Comparison of ENCODE assay signal across 17 cellular contexts in the genomic region with DNA sequence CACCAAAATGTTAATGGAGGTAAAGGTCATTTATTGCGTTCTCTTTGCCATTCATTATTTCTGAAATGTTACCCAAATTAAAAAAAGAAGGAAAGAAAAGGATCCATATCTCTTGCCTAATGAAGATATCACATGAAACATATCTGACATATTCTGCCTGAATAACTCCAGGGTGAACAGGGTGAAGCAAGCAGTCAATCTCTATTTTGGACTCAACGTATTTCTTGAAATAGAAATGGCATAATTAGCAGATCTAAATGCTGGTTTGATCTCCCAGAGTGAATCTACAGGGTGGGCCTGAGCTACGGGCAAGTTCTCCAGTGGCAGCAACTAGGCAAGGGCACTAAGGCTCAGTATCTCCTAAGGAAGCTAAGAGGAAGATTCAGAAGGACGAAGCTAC. TPM values are rescaled to one million over a fixed set of nuclear protein-coding genes. Genes with fewer than 3 reads are reported as not detected.
DNase-seq lines count a peak whose midpoint lies in the region; ATAC-seq and TF ChIP-seq lines count a peak whose summit lies in the region.
"Had no signal": no experiment of that assay in that cellular context is flagged by ENCODE, and none has a peak within 500 bp of the region (broad histone marks: within the 10 kb centered on the region; RNA-seq: fewer than 3 reads in every experiment).

No MANE protein-coding gene starts in this region.

- WGBS in right cardiac atrium = 59% methylated on average over 4 of the region's 4 CpGs

- intact Hi-C loops in Right ventricle myocardium superior (cut with DNase I) = no loop called here
- intact Hi-C loops in right cardiac atrium (cut with DNase I) = no loop called here
- intact Hi-C loops in gastrocnemius medialis (cut with DNase I; ENCODE audit: low total_unique reads) = no loop called here
- intact Hi-C loops in tibial artery (cut with DNase I; ENCODE audit: low total_unique reads) = no loop called here
- intact Hi-C loops in activated naive CD4-positive, alpha-beta T cell treated with anti-CD3 and anti-CD28 coated beads for 36 hours (cut with micrococcal nuclease) = no loop called here
- intact Hi-C loops in CD4-positive, alpha-beta memory T cell (cut with micrococcal nuclease) = no loop called here

- H3K36me3 ChIP-seq in gastrocnemius medialis = no peaks in the 10 kb centered on the region
- no peaks in the 10 kb centered on the region for H3K36me3 ChIP-seq in tibial artery
- H3K36me3 ChIP-seq in CD4-positive, alpha-beta memory T cell (ENCODE audit: insufficient read depth, low read length) = no peaks in the 10 kb centered on the region

- no peak for DNase-seq in Right ventricle myocardium superior
- no peak for DNase-seq in right cardiac atrium
- DNase-seq in chondrocyte (ENCODE audit: low spot score) = no peak
- DNase-seq in gastrocnemius medialis = no peak
- DNase-seq in tibial artery = no peak
- DNase-seq in activated naive CD4-positive, alpha-beta T cell treated with anti-CD3 and anti-CD28 coated beads for 36 hours = no peak
- DNase-seq in CD4-positive, alpha-beta memory T cell = no peak
- DNase-seq: AML-193; Calu3; CD8-positive, alpha-beta T cell; DMS79 treated with DMSO at 0.1 percent for 48 hours; GF-D8; GOT3; H7 had no signal

- POLR2A ChIA-PET in CD4-positive, alpha-beta memory T cell (lab: Charles Lee; ENCODE audit: partially characterized antibody) = no interaction called here

- no peak for TF ChIP-seq POLR2A in gastrocnemius medialis (IDR thresholded peaks at IDR 0.05)

- no peaks in the 10 kb centered on the region for H3K9me3 Mint-ChIP-seq in chondrocyte (ENCODE audit: low read depth)
- H3K9me3 Mint-ChIP-seq in activated naive CD4-positive, alpha-beta T cell treated with anti-CD3 and anti-CD28 coated beads for 36 hours = no peaks in the 10 kb centered on the region
- no peaks in the 10 kb centered on the region for H3K9me3 Mint-ChIP-seq in CD4-positive, alpha-beta memory T cell
- H3K9me3 Mint-ChIP-seq: CD8-positive, alpha-beta T cell had no signal

- peak overlapping the region; percentile 97 for H3K27ac Mint-ChIP-seq in chondrocyte (ENCODE audit: unreplicated experiment)
- H3K27ac Mint-ChIP-seq in activated naive CD4-positive, alpha-beta T cell treated with anti-CD3 and anti-CD28 coated beads for 36 hours = no peak overlapping the region
- no peak overlapping the region for H3K27ac Mint-ChIP-seq in CD4-positive, alpha-beta memory T cell
- H3K27ac Mint-ChIP-seq: CD8-positive, alpha-beta T cell had no signal

- ATAC-seq in Right ventricle myocardium superior (ENCODE audit: poor library complexity) (peak; percentile 10), right cardiac atrium (no peak), gastrocnemius medialis (no peak)
- ATAC-seq: A549; CD8-positive, alpha-beta T cell had no signal

- peaks cover 74% of the 10 kb centered on the region for H3K4me1 Mint-ChIP-seq in chondrocyte (ENCODE audit: low read depth)
- peaks cover 45% of the 10 kb centered on the region for H3K4me1 Mint-ChIP-seq in activated naive CD4-positive, alpha-beta T cell treated with anti-CD3 and anti-CD28 coated beads for 36 hours (ENCODE audit: low read depth)
- peaks cover 26 to 59% (median 36%) of the 10 kb centered on the region in 4 donors for H3K4me1 Mint-ChIP-seq in CD4-positive, alpha-beta memory T cell

- no peak overlapping the region for H3K27ac ChIP-seq in right cardiac atrium (ENCODE audit: low read length)
- peak overlapping the region; percentile 55 to 72 (median 64) for H3K27ac ChIP-seq in gastrocnemius medialis
- H3K27ac ChIP-seq in tibial artery = peak overlapping the region; percentile 60 to 73
- H3K27ac ChIP-seq in CD4-positive, alpha-beta memory T cell (ENCODE audit: low read depth, low read length) = no peak overlapping the region
- H3K27ac ChIP-seq: 22Rv1, A549 had no signal

- H3K4me3 ChIP-seq in right cardiac atrium (ENCODE audit: low read length) (no peak overlapping the region), gastrocnemius medialis (peak overlapping the region in 1 of 4 donors; percentile 0), tibial artery (no peak overlapping the region)
- H3K4me3 ChIP-seq in CD4-positive, alpha-beta memory T cell (ENCODE audit: low read length in 2 of 2) = no peak overlapping the region
- H3K4me3 ChIP-seq: A549 had no signal

- no peaks in the 10 kb centered on the region for H3K36me3 Mint-ChIP-seq in chondrocyte (ENCODE audit: low read depth)
- H3K36me3 Mint-ChIP-seq in activated naive CD4-positive, alpha-beta T cell treated with anti-CD3 and anti-CD28 coated beads for 36 hours (ENCODE audit: low read depth) = no peaks in the 10 kb centered on the region
- peaks cover 4 to 7% of the 10 kb centered on the region in 2 donors for H3K36me3 Mint-ChIP-seq in CD4-positive, alpha-beta memory T cell

- CTCF ChIA-PET in activated naive CD4-positive, alpha-beta T cell treated with anti-CD3 and anti-CD28 coated beads for 36 hours (lab: Charles Lee) = no interaction called here
- CTCF ChIA-PET in CD4-positive, alpha-beta memory T cell (lab: Charles Lee; ENCODE audit: partially characterized antibody) = no interaction called here

- H3K27me3 ChIP-seq in right cardiac atrium (ENCODE audit: control insufficient read depth, insufficient read depth) (no peaks in the 10 kb centered on the region), gastrocnemius medialis (no peaks in the 10 kb centered on the region), tibial artery (no peaks in the 10 kb centered on the region)
- H3K27me3 ChIP-seq in CD4-positive, alpha-beta memory T cell (ENCODE audit: insufficient read depth, low read length) = no peaks in the 10 kb centered on the region

- no peaks in the 10 kb centered on the region for H3K9me3 ChIP-seq in right cardiac atrium (ENCODE audit: control insufficient read depth, low read length)
- no peaks in the 10 kb centered on the region for H3K9me3 ChIP-seq in gastrocnemius medialis
- no peaks in the 10 kb centered on the region for H3K9me3 ChIP-seq in tibial artery
- H3K9me3 ChIP-seq in CD4-positive, alpha-beta memory T cell (ENCODE audit: control insufficient read depth in 1 of 2, low read length in 2 of 2) = no peaks in the 10 kb centered on the region
- H3K9me3 ChIP-seq: A549 had no signal

- in situ Hi-C loops in gastrocnemius medialis (cut with MboI; ENCODE audit: low sequenced_read_pairs in 4 of 4) = no loop called here

- no peaks in the 10 kb centered on the region for H3K27me3 Mint-ChIP-seq in chondrocyte (ENCODE audit: low read depth)
- no peaks in the 10 kb centered on the region for H3K27me3 Mint-ChIP-seq in activated naive CD4-positive, alpha-beta T cell treated with anti-CD3 and anti-CD28 coated beads for 36 hours (ENCODE audit: low read depth)
- H3K27me3 Mint-ChIP-seq in CD4-positive, alpha-beta memory T cell = no peaks in the 10 kb centered on the region

- H3K4me1 ChIP-seq in right cardiac atrium (ENCODE audit: control insufficient read depth, insufficient read depth, low read length) = no peaks in the 10 kb centered on the region
- H3K4me1 ChIP-seq in gastrocnemius medialis = peaks cover 41 to 51% of the 10 kb centered on the region in 2 donors
- peaks cover 0 to 86% (median 33%) of the 10 kb centered on the region in 4 donors for H3K4me1 ChIP-seq in tibial artery
- no peaks in the 10 kb centered on the region for H3K4me1 ChIP-seq in CD4-positive, alpha-beta memory T cell (ENCODE audit: insufficient read depth, low read length)
- H3K4me1 ChIP-seq: A549 had no signal

- TF ChIP-seq CTCF in chondrocyte (IDR thresholded peaks at IDR 0.05) = no peak
- TF ChIP-seq CTCF in gastrocnemius medialis (IDR thresholded peaks at IDR 0.05 in 4 of 5, conservative IDR thresholded peaks at IDR 0.05 in 1 of 5) = no peak
- TF ChIP-seq CTCF in tibial artery (IDR thresholded peaks at IDR 0.05) = no peak

- H3K4me3 Mint-ChIP-seq in chondrocyte (ENCODE audit: unreplicated experiment) = no peak overlapping the region
- H3K4me3 Mint-ChIP-seq in activated naive CD4-positive, alpha-beta T cell treated with anti-CD3 and anti-CD28 coated beads for 36 hours = no peak overlapping the region
- no peak overlapping the region for H3K4me3 Mint-ChIP-seq in CD4-positive, alpha-beta memory T cell
- H3K4me3 Mint-ChIP-seq: CD14-positive monocyte; CD8-positive, alpha-beta T cell had no signal

RNA-seq across cellular contexts. Expression of a gene that starts 24.0 kb away (rescaled TPM):
- total RNA-seq in Right ventricle myocardium superior = 14.0 TPM
- 10 to 100 TPM; 11.5 to 20.3 (median 16.1) TPM for total RNA-seq in right cardiac atrium
- polyA plus RNA-seq in right cardiac atrium = 4.3 TPM
- total RNA-seq in chondrocyte = 20.1 to 21.7 TPM (median 21.0 TPM) in 3 replicates
- 10 to 100 TPM in 1 of 4 donors, 1 to 10 TPM in 3; 3.8 to 10.7 (median 6.4) TPM for total RNA-seq in gastrocnemius medialis
- 10 to 100 TPM; 23.6 to 25.4 TPM for total RNA-seq in activated naive CD4-positive, alpha-beta T cell treated with anti-CD3 and anti-CD28 coated beads for 36 hours
- 10 to 100 TPM; 24.9 to 28.1 TPM for total RNA-seq in CD4-positive, alpha-beta memory T cell
- polyA plus RNA-seq in CD4-positive, alpha-beta memory T cell = 10 to 100 TPM; 17.7 to 27.6 TPM

Comparison
In these comparisons a context has a peak if more than half of its experiments do, and no peak if none do; other contexts are left out.
1. H3K27ac ChIP-seq: peak in gastrocnemius medialis (4 of 4) and tibial artery (2 of 2); none in right cardiac atrium (single experiment) and CD4-positive, alpha-beta memory T cell (single experiment).